7 cellular contexts compared by ENCODE assay signal in genomic region chr6:33365232-33365971, GRCh38. TPM values are rescaled to one million over a fixed set of nuclear protein-coding genes. Genes with fewer than 3 reads are reported as not detected.
DNase-seq lines count a peak whose midpoint lies in the region; ATAC-seq and TF ChIP-seq lines count a peak whose summit lies in the region.
"Not testable (repeated sequence)": the region's sequence is repeated elsewhere in the genome, so short reads cannot be mapped to it uniquely, and the experiment has no call there.

No MANE protein-coding gene starts in this region.

- not testable (repeated sequence) for H3K4me3 Mint-ChIP-seq in activated naive CD8-positive, alpha-beta T cell treated with anti-CD3 and anti-CD28 coated beads, Interleukin-2, amount 10 ng/mL, durations not matched to agents 7 days and 5 days; mesothelial cell of epicardium; stimulated activated effector memory CD8-positive, alpha-beta T cell treated with anti-CD3 and anti-CD28 coated beads, Interleukin-12 subunit alpha, Interleukin-12 subunit beta, amount 100 ng/mL, for 72 hours

- ATAC-seq in Panc1 (peak; percentile 69), esophagus mucosa (peak; percentile 25)
- peak; percentile 52 for ATAC-seq in activated naive CD8-positive, alpha-beta T cell treated with anti-CD3 and anti-CD28 coated beads, Interleukin-2, amount 10 ng/mL, durations not matched to agents 7 days and 5 days (ENCODE audit: low read depth)
- ATAC-seq in stimulated activated effector memory CD8-positive, alpha-beta T cell treated with anti-CD3 and anti-CD28 coated beads, Interleukin-12 subunit alpha, Interleukin-12 subunit beta, amount 100 ng/mL, for 72 hours: peak; percentile 19

- H3K27ac Mint-ChIP-seq in activated naive CD8-positive, alpha-beta T cell treated with anti-CD3 and anti-CD28 coated beads, Interleukin-2, amount 10 ng/mL, durations not matched to agents 7 days and 5 days; stimulated activated effector memory CD8-positive, alpha-beta T cell treated with anti-CD3 and anti-CD28 coated beads, Interleukin-12 subunit alpha, Interleukin-12 subunit beta, amount 100 ng/mL, for 72 hours: not testable (repeated sequence)
- peak overlapping the region; percentile 71 for H3K27ac Mint-ChIP-seq in mesothelial cell of epicardium

- not testable (repeated sequence) for H3K36me3 ChIP-seq in H7 (replicated peaks; ENCODE audit: control insufficient read depth, insufficient read depth, low read length); Panc1 (ENCODE audit: control insufficient read depth, insufficient read depth, low read length)

- not testable (repeated sequence) for H3K4me3 ChIP-seq in H7 (ENCODE audit: insufficient read depth, low read depth, low read length); Panc1 (ENCODE audit: low read depth in 2 of 2, low read length in 2 of 2)

- not testable (repeated sequence) for H3K4me1 Mint-ChIP-seq in activated naive CD8-positive, alpha-beta T cell treated with anti-CD3 and anti-CD28 coated beads, Interleukin-2, amount 10 ng/mL, durations not matched to agents 7 days and 5 days; stimulated activated effector memory CD8-positive, alpha-beta T cell treated with anti-CD3 and anti-CD28 coated beads, Interleukin-12 subunit alpha, Interleukin-12 subunit beta, amount 100 ng/mL, for 72 hours
- H3K4me1 Mint-ChIP-seq in mesothelial cell of epicardium: peaks cover 17% of the 10 kb centered on the region

- in situ Hi-C loops in Panc1 (cut with HindIII; ENCODE audit: low pct_unique_long_range_greater_than_20kb, low sequenced_read_pairs): not testable (repeated sequence)

- CTCF ChIA-PET in Panc1 (lab: Charles Lee): not testable (repeated sequence)

- intact Hi-C loops in Panc1 (cut with micrococcal nuclease; ENCODE audit: unreplicated experiment): not testable (repeated sequence)

- H3K4me1 ChIP-seq in Panc1 (ENCODE audit: control insufficient read depth, insufficient read depth, low read length): not testable (repeated sequence)

- not testable (repeated sequence) for H3K27me3 Mint-ChIP-seq in activated naive CD8-positive, alpha-beta T cell treated with anti-CD3 and anti-CD28 coated beads, Interleukin-2, amount 10 ng/mL, durations not matched to agents 7 days and 5 days; mesothelial cell of epicardium (ENCODE audit: low read depth)

- not testable (repeated sequence) for BruUV-seq in Panc1 (replicated peaks; lab: Mats Ljungman, UMichigan)

- H3K36me3 Mint-ChIP-seq in activated naive CD8-positive, alpha-beta T cell treated with anti-CD3 and anti-CD28 coated beads, Interleukin-2, amount 10 ng/mL, durations not matched to agents 7 days and 5 days; mesothelial cell of epicardium; stimulated activated effector memory CD8-positive, alpha-beta T cell treated with anti-CD3 and anti-CD28 coated beads, Interleukin-12 subunit alpha, Interleukin-12 subunit beta, amount 100 ng/mL, for 72 hours: not testable (repeated sequence)

- not testable (repeated sequence) for H3K27me3 ChIP-seq in H7 (ENCODE audit: control insufficient read depth, insufficient read depth, low read length); Panc1 (ENCODE audit: control insufficient read depth, insufficient read depth, low read length)

- TF ChIP-seq CTCF in Panc1 (IDR thresholded peaks at IDR 0.05); mesothelial cell of epicardium (IDR thresholded peaks at IDR 0.05; ENCODE audit: unreplicated experiment): not testable (repeated sequence)

- not testable (repeated sequence) for H3K9me3 Mint-ChIP-seq in activated naive CD8-positive, alpha-beta T cell treated with anti-CD3 and anti-CD28 coated beads, Interleukin-2, amount 10 ng/mL, durations not matched to agents 7 days and 5 days; mesothelial cell of epicardium; stimulated activated effector memory CD8-positive, alpha-beta T cell treated with anti-CD3 and anti-CD28 coated beads, Interleukin-12 subunit alpha, Interleukin-12 subunit beta, amount 100 ng/mL, for 72 hours

- H3K9me3 ChIP-seq in Panc1 (ENCODE audit: control insufficient read depth, insufficient read depth, low read depth, low read length): not testable (repeated sequence)

- DNase-seq in DMS 273 (lab: John Stamatoyannopoulos, UW; ENCODE audit: unreplicated experiment): peak; percentile 25
- peak; percentile 49 for DNase-seq in H7
- DNase-seq in Panc1 (ENCODE audit: low read depth, low spot score); activated naive CD8-positive, alpha-beta T cell treated with anti-CD3 and anti-CD28 coated beads, Interleukin-2, amount 10 ng/mL, durations not matched to agents 7 days and 5 days; mesothelial cell of epicardium (ENCODE audit: low spot score in 2 of 2, unreplicated experiment in 2 of 2); stimulated activated effector memory CD8-positive, alpha-beta T cell treated with anti-CD3 and anti-CD28 coated beads, Interleukin-12 subunit alpha, Interleukin-12 subunit beta, amount 100 ng/mL, for 72 hours (ENCODE audit: low spot score in 2 of 2): not testable (repeated sequence)

- POLR2A ChIA-PET in Panc1 (lab: Charles Lee); activated naive CD8-positive, alpha-beta T cell treated with anti-CD3 and anti-CD28 coated beads, Interleukin-2, amount 10 ng/mL, durations not matched to agents 7 days and 5 days (lab: Charles Lee): not testable (repeated sequence)

- not testable (repeated sequence) for H3K27ac ChIP-seq in Panc1 (ENCODE audit: low read length)

RNA-seq across cellular contexts. Expression of gene KIFC1, which starts 26.2 kb away (rescaled TPM):
- 101 and 113 TPM in 2 replicates for total RNA-seq in H7 (2014; rRNA removed; shearing (Covaris generic))
- total RNA-seq in Panc1 (2021; ENCODE audit: unreplicated experiment) (81.8 TPM), esophagus mucosa (19.0 TPM), mesothelial cell of epicardium (30.1 to 31.3 TPM (median 30.3 TPM) in 3 replicates)
- 42.1 TPM for polyA plus RNA-seq in Panc1 (2012; ENCODE audit: insufficient read length)
- 100 to 1,000 TPM; 117 to 127 TPM for total RNA-seq in activated naive CD8-positive, alpha-beta T cell treated with anti-CD3 and anti-CD28 coated beads, Interleukin-2, amount 10 ng/mL, durations not matched to agents 7 days and 5 days

RNA-seq across cellular contexts. Expression of gene DAXX, which starts 42.6 kb away (rescaled TPM):
- total RNA-seq in H7 (2014; rRNA removed; shearing (Covaris generic)): 79.8 and 91.2 TPM in 2 replicates
- 77.6 TPM for total RNA-seq in Panc1 (2021; ENCODE audit: unreplicated experiment)
- polyA plus RNA-seq in Panc1 (2012; ENCODE audit: insufficient read length): 81.1 TPM
- 100 to 1,000 TPM; 108 to 117 TPM for total RNA-seq in activated naive CD8-positive, alpha-beta T cell treated with anti-CD3 and anti-CD28 coated beads, Interleukin-2, amount 10 ng/mL, durations not matched to agents 7 days and 5 days
- total RNA-seq in esophagus mucosa: 28.1 TPM
- total RNA-seq in mesothelial cell of epicardium: 31.9 to 33.2 TPM (median 33.1 TPM) in 3 replicates

RNA-seq across cellular contexts. Expression of gene PHF1, which starts 45.4 kb away (rescaled TPM):
- total RNA-seq in H7 (2014; rRNA removed; shearing (Covaris generic)): 38.3 and 41.9 TPM in 2 replicates
- 51.6 TPM for total RNA-seq in Panc1 (2021; ENCODE audit: unreplicated experiment)
- polyA plus RNA-seq in Panc1 (2012; ENCODE audit: insufficient read length): 50.3 TPM
- total RNA-seq in activated naive CD8-positive, alpha-beta T cell treated with anti-CD3 and anti-CD28 coated beads, Interleukin-2, amount 10 ng/mL, durations not matched to agents 7 days and 5 days: 100 to 1,000 TPM in 1 of 2 experiments, 10 to 100 TPM in 1; 98.3 to 105 TPM
- total RNA-seq in esophagus mucosa: 13.4 TPM
- total RNA-seq in mesothelial cell of epicardium: 61.0 to 63.6 TPM (median 63.0 TPM) in 3 replicates

RNA-seq across cellular contexts. Expression of gene ZBTB22, which starts 47.9 kb away (rescaled TPM):
- total RNA-seq in H7 (2014; rRNA removed; shearing (Covaris generic)): 11.6 and 14.9 TPM in 2 replicates
- 16.0 TPM for total RNA-seq in Panc1 (2021; ENCODE audit: unreplicated experiment)
- 16.4 TPM for polyA plus RNA-seq in Panc1 (2012; ENCODE audit: insufficient read length)
- 10 to 100 TPM; 20.9 to 24.5 TPM for total RNA-seq in activated naive CD8-positive, alpha-beta T cell treated with anti-CD3 and anti-CD28 coated beads, Interleukin-2, amount 10 ng/mL, durations not matched to agents 7 days and 5 days
- total RNA-seq in esophagus mucosa: 10.6 TPM
- total RNA-seq in mesothelial cell of epicardium: 33.2 to 36.0 TPM (median 35.8 TPM) in 3 replicates

RNA-seq across cellular contexts. Expression of gene TAPBP, which starts 51.5 kb away (rescaled TPM):
- total RNA-seq in H7 (2014; rRNA removed; shearing (Covaris generic)): 27.9 and 30.6 TPM in 2 replicates
- total RNA-seq in Panc1 (2021; ENCODE audit: unreplicated experiment) (246 TPM), esophagus mucosa (63.5 TPM), mesothelial cell of epicardium (62.8 to 68.3 TPM (median 64.4 TPM) in 3 replicates)
- 167 TPM for polyA plus RNA-seq in Panc1 (2012; ENCODE audit: insufficient read length)
- 100 to 1,000 TPM; 250 to 257 TPM for total RNA-seq in activated naive CD8-positive, alpha-beta T cell treated with anti-CD3 and anti-CD28 coated beads, Interleukin-2, amount 10 ng/mL, durations not matched to agents 7 days and 5 days

Comparison
In these comparisons a context has a peak if more than half of its experiments do, and no peak if none do; other contexts are left out.
1. ATAC-seq: peak in every context shown above with its lines; median percentile 69 in Panc1; 52 in activated naive CD8-positive, alpha-beta T cell treated with anti-CD3 and anti-CD28 coated beads, Interleukin-2, amount 10 ng/mL, durations not matched to agents 7 days and 5 days; 25 in esophagus mucosa; 19 in stimulated activated effector memory CD8-positive, alpha-beta T cell treated with anti-CD3 and anti-CD28 coated beads, Interleukin-12 subunit alpha, Interleukin-12 subunit beta, amount 100 ng/mL, for 72 hours.